1 cellular context compared by ENCODE assay signal in the genomic region with DNA sequence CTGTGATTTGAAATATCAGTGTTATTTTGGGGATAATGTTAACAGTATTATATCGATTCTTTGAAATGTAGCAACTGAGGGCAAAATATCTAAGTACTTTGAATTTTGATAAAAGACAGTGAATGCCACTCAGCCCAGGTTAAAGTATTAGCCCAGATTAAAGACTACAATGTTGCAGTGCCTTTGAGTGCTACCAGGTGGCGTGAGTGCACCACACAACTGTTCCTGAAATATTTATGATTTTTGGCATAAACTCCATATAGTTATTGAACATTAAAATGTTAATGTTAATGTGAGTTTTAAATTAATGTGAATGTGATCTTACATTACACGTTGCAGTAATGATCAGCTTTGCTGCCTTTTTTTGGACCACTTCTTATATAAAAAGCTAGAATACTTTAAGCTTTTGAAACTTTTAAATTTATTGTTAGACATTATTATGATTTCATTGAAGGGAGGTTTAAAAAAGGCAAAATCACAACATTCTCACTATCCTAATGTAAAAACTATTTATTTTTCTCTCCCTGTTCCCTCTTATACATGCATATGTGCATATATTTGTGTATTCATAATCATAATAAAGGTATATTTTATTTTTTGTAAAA.
TF ChIP-seq lines count a peak whose summit lies in the region.

No MANE protein-coding gene starts in this region.

TF ChIP-seq in H1, 55 proteins besides CTCF, POLR2A, EP300 and RAD21:
- TF ChIP-seq RBBP5 (IDR thresholded peaks at IDR 0.05; ENCODE audit: borderline replicate concordance, low read depth, low read length), result no peak
